In the genomic region with DNA sequence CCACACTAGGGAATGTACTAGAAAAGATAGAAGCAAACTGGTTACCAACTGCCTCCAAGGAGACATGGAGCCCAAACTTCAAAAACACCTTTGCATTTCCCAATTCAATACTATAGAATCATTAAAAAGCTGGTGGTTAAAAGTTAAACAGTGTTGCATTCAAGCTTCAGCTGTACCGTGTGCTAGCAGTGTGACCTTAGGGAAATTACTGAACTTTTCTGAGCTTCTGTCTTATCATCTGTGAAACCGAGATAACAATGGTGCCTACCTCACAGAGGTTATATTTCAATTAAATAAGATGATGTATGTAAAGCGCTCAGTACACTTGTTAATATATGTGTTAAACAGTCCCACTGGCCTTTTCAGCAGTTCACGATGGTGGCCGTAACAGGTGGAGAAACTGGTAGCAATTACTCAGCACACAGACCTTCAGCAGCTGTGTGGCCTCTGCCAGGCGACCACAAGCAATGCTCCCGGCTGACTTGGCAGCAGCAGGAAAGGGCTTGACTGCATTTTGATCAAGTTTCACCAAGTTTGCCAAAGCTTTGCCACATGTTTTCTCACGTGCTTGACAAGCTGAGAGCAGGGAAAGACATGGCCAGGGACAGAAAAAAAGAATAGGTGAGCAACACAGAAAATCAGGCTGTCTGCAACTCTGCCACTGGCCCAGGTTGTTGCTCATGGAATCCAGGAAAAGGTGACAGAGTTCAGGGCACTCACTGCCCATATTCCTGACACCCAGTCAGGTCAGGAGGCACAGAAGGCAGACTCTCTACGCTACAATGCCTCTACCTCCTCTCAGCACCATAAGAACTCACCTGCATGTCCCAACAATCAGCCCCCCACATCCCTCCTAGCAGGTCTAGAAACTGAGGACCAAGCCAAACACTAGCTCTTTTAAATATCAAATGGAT, we compare ENCODE assay signal across 12 cellular contexts.
A peak's percentile ranks its signal among the peaks of the same experiment; 100 is the strongest.
DNase-seq lines count a peak whose midpoint lies in the region; ATAC-seq and TF ChIP-seq lines count a peak whose summit lies in the region.
"Had no signal": no experiment of that assay in that cellular context is flagged by ENCODE, and none has a peak within 500 bp of the region (broad histone marks: within the 10 kb centered on the region; RNA-seq: fewer than 3 reads in every experiment).

No MANE protein-coding gene starts in this region.

- peaks cover 0 to 40% (median 9%) of the 10 kb centered on the region in 9 donors for H3K4me1 ChIP-seq in heart right ventricle

- POLR2A ChIA-PET in naive thymus-derived CD8-positive, alpha-beta T cell (lab: Charles Lee), result no interaction called here

- no peaks in the 10 kb centered on the region for H3K36me3 Mint-ChIP-seq in activated T-helper 2 cell treated with anti-CD3 and anti-CD28 coated beads, Interferon-gamma antibody, Interleukin-2, Interleukin-4, amounts not matched to agents 10 μg/mL and 5 μg/mL and 100 μg/mL, durations not matched to agents 14 hours and 24 hours and 36 hours (ENCODE audit: low read depth)
- H3K36me3 Mint-ChIP-seq in naive thymus-derived CD8-positive, alpha-beta T cell, result peaks cover 0 to 10% (median 0%) of the 10 kb centered on the region in 3 donors

- no peak overlapping the region for H3K4me3 Mint-ChIP-seq in activated T-helper 2 cell treated with anti-CD3 and anti-CD28 coated beads, Interferon-gamma antibody, Interleukin-2, Interleukin-4, amounts not matched to agents 10 μg/mL and 5 μg/mL and 100 μg/mL, durations not matched to agents 14 hours and 24 hours and 36 hours (ENCODE audit: low read depth)
- H3K4me3 Mint-ChIP-seq in naive thymus-derived CD8-positive, alpha-beta T cell, result no peak overlapping the region

- H3K9me3 Mint-ChIP-seq in activated T-helper 2 cell treated with anti-CD3 and anti-CD28 coated beads, Interferon-gamma antibody, Interleukin-2, Interleukin-4, amounts not matched to agents 10 μg/mL and 5 μg/mL and 100 μg/mL, durations not matched to agents 14 hours and 24 hours and 36 hours, result peaks cover 11% of the 10 kb centered on the region
- peaks cover 0 to 33% (median 13%) of the 10 kb centered on the region in 9 donors for H3K9me3 Mint-ChIP-seq in naive thymus-derived CD8-positive, alpha-beta T cell

- ATAC-seq in GM21529 (IDR thresholded peaks at IDR 0.05; ENCODE audit: unreplicated experiment) (peak; percentile 85), heart right ventricle (peak; percentile 67 to 87 (median 76))
- no peak for ATAC-seq in naive thymus-derived CD8-positive, alpha-beta T cell
- ATAC-seq: sciatic nerve had no signal

- WGBS in heart right ventricle, 2 donors, result 41 to 46% methylated on average over 9 of the region's 9 CpGs

- no peaks in the 10 kb centered on the region for H3K27me3 Mint-ChIP-seq in activated T-helper 2 cell treated with anti-CD3 and anti-CD28 coated beads, Interferon-gamma antibody, Interleukin-2, Interleukin-4, amounts not matched to agents 10 μg/mL and 5 μg/mL and 100 μg/mL, durations not matched to agents 14 hours and 24 hours and 36 hours (ENCODE audit: low read depth)
- H3K27me3 Mint-ChIP-seq in naive thymus-derived CD8-positive, alpha-beta T cell, result peaks cover 2 to 10% (median 3%) of the 10 kb centered on the region in 5 donors

- intact Hi-C loops in heart right ventricle (cut with DNase I), result no loop called here
- intact Hi-C loops in activated T-helper 2 cell treated with anti-CD3 and anti-CD28 coated beads, Interferon-gamma antibody, Interleukin-2, Interleukin-4, amounts not matched to agents 10 μg/mL and 5 μg/mL and 100 μg/mL, durations not matched to agents 14 hours and 24 hours and 36 hours (cut with micrococcal nuclease), result no loop called here

- no peaks in the 10 kb centered on the region for H3K27me3 ChIP-seq in heart right ventricle

- no peaks in the 10 kb centered on the region for H3K36me3 ChIP-seq in heart right ventricle

- peak overlapping the region in 6 of 10 donors; percentile 21 to 70 (median 52) for H3K27ac ChIP-seq in heart right ventricle
- H3K27ac ChIP-seq: coronary artery had no signal

- TF ChIP-seq CTCF in heart right ventricle (IDR thresholded peaks at IDR 0.05), result no peak

- no peak overlapping the region for H3K4me3 ChIP-seq in heart right ventricle
- H3K4me3 ChIP-seq: coronary artery had no signal

- peaks cover 0 to 15% (median 0%) of the 10 kb centered on the region in 11 donors for H3K9me3 ChIP-seq in heart right ventricle

- DNase-seq in DMS79 treated with DMSO at 0.1 percent for 48 hours (lab: John Stamatoyannopoulos, UW), result peak; percentile 27
- DNase-seq in HT1080 (ENCODE audit: low read depth), result peak; percentile 50
- peak in 1 of 2 donors; percentile 16 for DNase-seq in heart right ventricle
- DNase-seq in activated T-helper 2 cell treated with anti-CD3 and anti-CD28 coated beads, Interferon-gamma antibody, Interleukin-2, Interleukin-4, amounts not matched to agents 10 μg/mL and 5 μg/mL and 100 μg/mL, durations not matched to agents 14 hours and 24 hours and 36 hours (ENCODE audit: low spot score), result no peak
- DNase-seq in T-helper 2 cell, result no peak
- no peak for DNase-seq in activated CD4-positive, alpha-beta T cell treated with anti-CD3 and anti-CD28 coated beads for 1 hour
- no peak for DNase-seq in naive thymus-derived CD8-positive, alpha-beta T cell
- DNase-seq: activated CD8-positive, alpha-beta memory T cell treated with anti-CD3 and anti-CD28 coated beads, Interleukin-2, amount 50 U/mL, for 48 hours; NCI-H1105 treated with DMSO at 0.1 percent for 48 hours had no signal

- no peak overlapping the region for H3K27ac Mint-ChIP-seq in activated T-helper 2 cell treated with anti-CD3 and anti-CD28 coated beads, Interferon-gamma antibody, Interleukin-2, Interleukin-4, amounts not matched to agents 10 μg/mL and 5 μg/mL and 100 μg/mL, durations not matched to agents 14 hours and 24 hours and 36 hours
- H3K27ac Mint-ChIP-seq in naive thymus-derived CD8-positive, alpha-beta T cell, result no peak overlapping the region

- no peaks in the 10 kb centered on the region for H3K4me1 Mint-ChIP-seq in activated T-helper 2 cell treated with anti-CD3 and anti-CD28 coated beads, Interferon-gamma antibody, Interleukin-2, Interleukin-4, amounts not matched to agents 10 μg/mL and 5 μg/mL and 100 μg/mL, durations not matched to agents 14 hours and 24 hours and 36 hours (ENCODE audit: low read depth)
- no peaks in the 10 kb centered on the region for H3K4me1 Mint-ChIP-seq in naive thymus-derived CD8-positive, alpha-beta T cell

Comparison
In these comparisons a context has a peak if more than half of its experiments do, and no peak if none do; other contexts are left out.
1. DNase-seq: peak in DMS79 treated with DMSO at 0.1 percent for 48 hours (single experiment) and HT1080 (single experiment); none in activated T-helper 2 cell treated with anti-CD3 and anti-CD28 coated beads, Interferon-gamma antibody, Interleukin-2, Interleukin-4, amounts not matched to agents 10 μg/mL and 5 μg/mL and 100 μg/mL, durations not matched to agents 14 hours and 24 hours and 36 hours (single experiment), T-helper 2 cell (0 of 5), activated CD4-positive, alpha-beta T cell treated with anti-CD3 and anti-CD28 coated beads for 1 hour (single experiment) and naive thymus-derived CD8-positive, alpha-beta T cell (0 of 10).
2. ATAC-seq: peak in GM21529 (single experiment) and heart right ventricle (8 of 8); none in naive thymus-derived CD8-positive, alpha-beta T cell (0 of 2).